ENCODE assay signal across 16 cellular contexts in genomic region chr10:74669210-74669609, GRCh38.
DNase-seq lines count a peak whose midpoint lies in the region; ATAC-seq and TF ChIP-seq lines count a peak whose summit lies in the region.
"Had no signal": no experiment of that assay in that cellular context is flagged by ENCODE, and none has a peak within 500 bp of the region (broad histone marks: within the 10 kb centered on the region; RNA-seq: fewer than 3 reads in every experiment).

No MANE protein-coding gene starts in this region.

- no peak for TF ChIP-seq POLR2A in uterus (IDR thresholded peaks at IDR 0.05)

- in situ Hi-C loops in GM13977 (cut with MboI; ENCODE audit: low pct_unique_long_range_greater_than_20kb, low sequenced_read_pairs, unreplicated experiment) = no loop called here

- POLR2A ChIA-PET in BJ (lab: Charles Lee) = interaction anchor here (0.6 kb wide), 1 partner anchor 221 kb away, joined by 5 read pairs; no protein-coding TSS in a partner anchor

- intact Hi-C loops in uterus (cut with DNase I; ENCODE audit: low total_unique reads) = no loop called here

- TF ChIP-seq CTCF in BJ (IDR thresholded peaks at IDR 0.05; ENCODE audit: insufficient read depth, low read depth, low read length) (no peak), HFF-Myc (IDR thresholded peaks at IDR 0.05; ENCODE audit: low read depth, low read length, missing control alignments) (no peak), GM13977 (IDR thresholded peaks at IDR 0.05; ENCODE audit: extremely low read depth, insufficient read depth, missing control alignments) (no peak), uterus (IDR thresholded peaks at IDR 0.05) (no peak)

- no peak overlapping the region for H3K27ac ChIP-seq in uterus
- H3K27ac ChIP-seq: BLaER1 treated with 17β-estradiol and CSF1 and Interleukin-3, amounts not matched to agents 10 nM and 100 nM; HL-60 had no signal

- DNase-seq in BJ (ENCODE audit: low read depth) (peak; percentile 82), HFF-Myc (ENCODE audit: extremely low read depth, low read depth) (peak; percentile 17), GM13977 (ENCODE audit: low spot score) (no peak), uterus (no peak), NCI-H526 treated with DMSO at 0.1 percent for 48 hours (lab: John Stamatoyannopoulos, UW) (no peak)
- DNase-seq: AML-193; CD4-positive, CD25-positive, alpha-beta regulatory T cell; DMS79; EL; H7 had no signal

- H3K9me3 ChIP-seq in uterus = no peaks in the 10 kb centered on the region

- H3K4me1 ChIP-seq in uterus = no peaks in the 10 kb centered on the region
- H3K4me1 ChIP-seq: BLaER1 treated with 17β-estradiol and CSF1 and Interleukin-3, amounts not matched to agents 10 nM and 100 nM had no signal

- H3K4me3 ChIP-seq in BJ (ENCODE audit: low read depth, low read length) (no peak overlapping the region), HFF-Myc (replicated peaks; ENCODE audit: low read depth, low read length) (no peak overlapping the region), uterus (no peak overlapping the region)
- H3K4me3 ChIP-seq: BLaER1 treated with 17β-estradiol and CSF1 and Interleukin-3, amounts not matched to agents 10 nM and 100 nM; GM12878; GM23338 had no signal

- H3K36me3 ChIP-seq in BJ (ENCODE audit: control insufficient read depth, insufficient read depth, low read length) = peaks cover 4% of the 10 kb centered on the region
- no peaks in the 10 kb centered on the region for H3K36me3 ChIP-seq in uterus

- H3K27me3 ChIP-seq in BJ (ENCODE audit: control insufficient read depth, insufficient read depth, low read length) (no peaks in the 10 kb centered on the region), uterus (no peaks in the 10 kb centered on the region)
- H3K27me3 ChIP-seq: BLaER1 treated with 17β-estradiol and CSF1 and Interleukin-3, amounts not matched to agents 10 nM and 100 nM had no signal

- CTCF ChIA-PET in BJ (lab: Yijun Ruan, JAX) = no interaction called here

- peak; percentile 85 for ATAC-seq in SK-N-SH treated with all-trans-retinoic acid at 6 μM for 48 hours
- ATAC-seq in HG02623 (IDR thresholded peaks at IDR 0.05; ENCODE audit: unreplicated experiment) = no peak
- ATAC-seq: GM12878, GM23338 had no signal

TF ChIP-seq in SK-N-SH treated with all-trans-retinoic acid at 6 μM for 48 hours, 23 proteins besides CTCF, POLR2A, EP300 and RAD21:
- no peak for TF ChIP-seq TSHZ2 (CRISPR knock-in tag; IDR thresholded peaks at IDR 0.05)
- TF ChIP-seq ISL1 (CRISPR knock-in tag; IDR thresholded peaks at IDR 0.05) = 0 out of 2 replicates have a peak, but pooled peaks have one; percentile 24
- TF ChIP-seq GLIS3 (CRISPR knock-in tag; IDR thresholded peaks at IDR 0.05) = no peak
- peak; percentile 54; the same call in 1 of the 2 replicates for TF ChIP-seq TCF4 (CRISPR knock-in tag; IDR thresholded peaks at IDR 0.05; ENCODE audit: borderline replicate concordance)
- TF ChIP-seq TOX (CRISPR knock-in tag; IDR thresholded peaks at IDR 0.05; ENCODE audit: borderline replicate concordance) = no peak
- TF ChIP-seq ZNF8 (CRISPR knock-in tag; IDR thresholded peaks at IDR 0.05) = no peak

Comparison
In these comparisons a context has a peak if more than half of its experiments do, and no peak if none do; other contexts are left out.
1. DNase-seq: peak in BJ (single experiment) and HFF-Myc (single experiment); none in GM13977 (single experiment), uterus (0 of 2) and NCI-H526 treated with DMSO at 0.1 percent for 48 hours (single experiment).